Comparison of ENCODE assay signal across 9 cellular contexts in genomic region chr2:148614024-148614331, GRCh38. TPM values are rescaled to one million over a fixed set of nuclear protein-coding genes. Genes with fewer than 3 reads are reported as not detected.
A peak's percentile ranks its signal among the peaks of the same experiment; 100 is the strongest.
DNase-seq lines count a peak whose midpoint lies in the region; ATAC-seq and TF ChIP-seq lines count a peak whose summit lies in the region.
"Had no signal": no experiment of that assay in that cellular context is flagged by ENCODE, and none has a peak within 500 bp of the region (broad histone marks: within the 10 kb centered on the region; RNA-seq: fewer than 3 reads in every experiment).

No MANE protein-coding gene starts in this region.

- DNase-seq in ELF-1 (ENCODE audit: low read depth, low spot score) (peak; percentile 72), HAP-1 (ENCODE audit: low spot score in 2 of 2) (peak; percentile 13 to 38), NCI-H2029 (lab: John Stamatoyannopoulos, UW) (peak; percentile 65), heart left ventricle (no peak), vagina (ENCODE audit: extremely low spot score in 2 of 2) (no peak), NCI-H82 treated with DMSO at 0.1 percent for 48 hours (lab: John Stamatoyannopoulos, UW; ENCODE audit: unreplicated experiment) (no peak)
- DNase-seq in stimulated activated CD4-positive, alpha-beta T cell treated with anti-CD3 and anti-CD28 coated beads, Interleukin-4, amount 100 ng/mL, for 1 hour = no peak
- no peak for DNase-seq in activated effector memory CD4-positive, alpha-beta T cell treated with anti-CD3 and anti-CD28 coated beads, Interleukin-2, amount 50 U/mL, for 16 hours

- 71 to 87% (median 81%) methylated on average over 1 of the region's 1 CpG for WGBS in heart left ventricle, 4 donors

- H3K27me3 ChIP-seq in HAP-1 (ENCODE audit: low read depth) = no peaks in the 10 kb centered on the region
- H3K27me3 ChIP-seq in heart left ventricle = no peaks in the 10 kb centered on the region
- H3K27me3 ChIP-seq in vagina = no peaks in the 10 kb centered on the region
- H3K27me3 ChIP-seq: tibial nerve had no signal

- in situ Hi-C loops in HAP-1 (cut with MboI; ENCODE audit: low sequenced_read_pairs) = no loop called here

- intact Hi-C loops in heart left ventricle (cut with DNase I) = no loop called here
- intact Hi-C loops in vagina (cut with DNase I) = no loop called here

- ATAC-seq in heart left ventricle = peak; percentile 14 to 27 (median 16)

- H3K27ac ChIP-seq in heart left ventricle (peak overlapping the region in 10 of 12 donors; percentile 16 to 83 (median 68)), vagina (peak overlapping the region; percentile 34)

- peaks cover 29% of the 10 kb centered on the region for H3K4me1 ChIP-seq in HAP-1
- peaks cover 0 to 42% (median 25%) of the 10 kb centered on the region in 12 donors for H3K4me1 ChIP-seq in heart left ventricle
- H3K4me1 ChIP-seq in vagina = peaks cover 27% of the 10 kb centered on the region

- TF ChIP-seq POLR2A in heart left ventricle (IDR thresholded peaks at IDR 0.05) (no peak), vagina (IDR thresholded peaks at IDR 0.05) (no peak)

- H3K9me3 ChIP-seq in HAP-1 = no peaks in the 10 kb centered on the region
- no peaks in the 10 kb centered on the region for H3K9me3 ChIP-seq in heart left ventricle
- no peaks in the 10 kb centered on the region for H3K9me3 ChIP-seq in vagina
- H3K9me3 ChIP-seq: tibial nerve had no signal

- H3K4me3 ChIP-seq in HAP-1 (no peak overlapping the region), heart left ventricle (no peak overlapping the region), vagina (no peak overlapping the region)
- H3K4me3 ChIP-seq: tibial nerve had no signal

- TF ChIP-seq CTCF in heart left ventricle (IDR thresholded peaks at IDR 0.05) = no peak
- TF ChIP-seq CTCF in vagina (IDR thresholded peaks at IDR 0.05) = no peak

- no peaks in the 10 kb centered on the region for H3K36me3 ChIP-seq in HAP-1 (replicated peaks)
- no peaks in the 10 kb centered on the region for H3K36me3 ChIP-seq in heart left ventricle
- no peaks in the 10 kb centered on the region for H3K36me3 ChIP-seq in vagina
- H3K36me3 ChIP-seq: tibial nerve had no signal

RNA-seq across cellular contexts. Expression of gene EPC2, which starts 30.6 kb away (rescaled TPM):
- total RNA-seq in heart left ventricle (10 to 100 TPM; 13.4 to 27.1 (median 19.9) TPM), vagina (31.9 TPM)
- polyA plus RNA-seq in heart left ventricle = 1 to 10 TPM; 5.6 to 9.7 TPM

Comparison
In these comparisons a context has a peak if more than half of its experiments do, and no peak if none do; other contexts are left out.
1. DNase-seq: peak in ELF-1 (single experiment), HAP-1 (2 of 2) and NCI-H2029 (single experiment); none in heart left ventricle (0 of 5), vagina (0 of 2), NCI-H82 treated with DMSO at 0.1 percent for 48 hours (single experiment), stimulated activated CD4-positive, alpha-beta T cell treated with anti-CD3 and anti-CD28 coated beads, Interleukin-4, amount 100 ng/mL, for 1 hour (single experiment) and activated effector memory CD4-positive, alpha-beta T cell treated with anti-CD3 and anti-CD28 coated beads, Interleukin-2, amount 50 U/mL, for 16 hours (single experiment).